ENCODE assay signal across 9 cellular contexts in the genomic region with DNA sequence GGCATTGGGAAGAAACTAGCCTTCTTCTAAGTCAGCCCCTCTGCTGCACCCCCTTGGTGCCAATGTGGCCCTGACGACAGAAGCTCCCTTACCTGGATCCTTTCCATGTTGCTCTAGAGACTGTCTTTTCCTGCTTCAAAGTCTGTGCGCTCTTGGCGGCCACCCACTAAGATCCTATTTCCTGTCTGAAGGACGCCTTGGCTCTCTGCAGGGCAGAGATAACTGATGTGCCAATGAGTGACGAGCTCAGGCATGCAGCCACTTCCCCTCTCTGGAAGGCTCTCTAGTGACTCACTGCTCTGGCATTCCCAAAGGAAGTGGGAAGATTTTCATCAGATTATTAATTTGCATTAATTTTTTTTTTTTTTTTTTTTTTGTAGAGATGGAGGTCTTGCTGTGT.
DNase-seq lines count a peak whose midpoint lies in the region; ATAC-seq, FAIRE-seq and TF ChIP-seq lines count a peak whose summit lies in the region.
"Had no signal": no experiment of that assay in that cellular context is flagged by ENCODE, and none has a peak within 500 bp of the region (broad histone marks: within the 10 kb centered on the region; RNA-seq: fewer than 3 reads in every experiment).

No MANE protein-coding gene starts in this region.

- H3K9me3 ChIP-seq in A549 (no peaks in the 10 kb centered on the region), uterus (no peaks in the 10 kb centered on the region)

- 2% methylated on average over 5 of the region's 5 CpGs for WGBS in A549 (ENCODE audit: missing lambda C conversion rate)

- peaks cover 22% of the 10 kb centered on the region for H3K27me3 Mint-ChIP-seq in activated naive CD8-positive, alpha-beta T cell treated with anti-CD3 and anti-CD28 coated beads, Interleukin-2, amount 50 U/mL, for 24 hours

- ATAC-seq in A549 (peak; percentile 97 to 98), GM19463 (IDR thresholded peaks at IDR 0.05; ENCODE audit: unreplicated experiment) (no peak), HG02973 (IDR thresholded peaks at IDR 0.05; ENCODE audit: unreplicated experiment) (no peak)
- no peak for ATAC-seq in activated naive CD8-positive, alpha-beta T cell treated with anti-CD3 and anti-CD28 coated beads, Interleukin-2, amount 50 U/mL, for 24 hours

- no peak for TF ChIP-seq CTCF in A549 (IDR thresholded peaks at IDR 0.05)
- no peak for TF ChIP-seq CTCF in uterus (IDR thresholded peaks at IDR 0.05)

- CTCF ChIA-PET in A549 (lab: Yijun Ruan, JAX) = interaction anchor here (0.7 to 1.3 kb wide), 2 partner anchors 9 to 25 kb away, joined by 3 to 7 read pairs; no protein-coding TSS in a partner anchor

- H3K36me3 ChIP-seq in uterus = no peaks in the 10 kb centered on the region

- H3K27ac ChIP-seq in A549 = peak overlapping the region; percentile 65 to 76
- H3K27ac ChIP-seq in uterus = peak overlapping the region; percentile 52 to 77

- DNase-seq in A549 (ENCODE audit: low read depth in 1 of 2, low spot score in 1 of 2) (peak; percentile 30 to 74), Kasumi-1 (lab: John Stamatoyannopoulos, UW) (peak; percentile 85 to 89), cerebellum (ENCODE audit: low spot score) (peak; percentile 85), kidney tubule cell (ENCODE audit: low spot score) (peak; percentile 98), uterus (peak; percentile 66 to 77)
- DNase-seq in activated naive CD8-positive, alpha-beta T cell treated with anti-CD3 and anti-CD28 coated beads, Interleukin-2, amount 50 U/mL, for 24 hours = no peak

- peaks cover 16% of the 10 kb centered on the region; the same call in 2 of the 3 replicates for H3K4me1 ChIP-seq in A549
- H3K4me1 ChIP-seq in uterus = no peaks in the 10 kb centered on the region

- peak overlapping the region; percentile 40 for H3K4me3 ChIP-seq in A549
- no peak overlapping the region for H3K4me3 ChIP-seq in uterus

- TF ChIP-seq EP300 in A549 (IDR thresholded peaks at IDR 0.05) = no peak

- no peak overlapping the region for H3K27ac Mint-ChIP-seq in activated naive CD8-positive, alpha-beta T cell treated with anti-CD3 and anti-CD28 coated beads, Interleukin-2, amount 50 U/mL, for 24 hours

- no peak for FAIRE-seq in A549 (lab: Jason Lieb, UNC)
- FAIRE-seq: G401.6 had no signal

- H3K4me1 Mint-ChIP-seq in activated naive CD8-positive, alpha-beta T cell treated with anti-CD3 and anti-CD28 coated beads, Interleukin-2, amount 50 U/mL, for 24 hours = no peaks in the 10 kb centered on the region

- no peaks in the 10 kb centered on the region for H3K9me3 Mint-ChIP-seq in activated naive CD8-positive, alpha-beta T cell treated with anti-CD3 and anti-CD28 coated beads, Interleukin-2, amount 50 U/mL, for 24 hours

- no peak for TF ChIP-seq RAD21 in A549 (conservative IDR thresholded peaks at IDR 0.05 in 1 of 2, IDR thresholded peaks at IDR 0.05 in 1 of 2)

- intact Hi-C loops in uterus (cut with DNase I; ENCODE audit: low total_unique reads) = no loop called here

- H3K36me3 Mint-ChIP-seq in activated naive CD8-positive, alpha-beta T cell treated with anti-CD3 and anti-CD28 coated beads, Interleukin-2, amount 50 U/mL, for 24 hours (ENCODE audit: low read depth) = no peaks in the 10 kb centered on the region

- POLR2A ChIA-PET in A549 (lab: Yijun Ruan, JAX) = interaction anchor here (0.6 kb wide), 1 partner anchor 163 kb away, joined by 4 read pairs; no protein-coding TSS in a partner anchor

- peak overlapping the region; percentile 79 for H3K4me2 ChIP-seq in A549

- H3K4me3 Mint-ChIP-seq in activated naive CD8-positive, alpha-beta T cell treated with anti-CD3 and anti-CD28 coated beads, Interleukin-2, amount 50 U/mL, for 24 hours = no peak overlapping the region

- TF ChIP-seq POLR2A in A549 (IDR thresholded peaks at IDR 0.05; ENCODE audit: low read length) (no peak), uterus (IDR thresholded peaks at IDR 0.05) (no peak)

- H3K27me3 ChIP-seq in uterus = no peaks in the 10 kb centered on the region

TF ChIP-seq in A549, 52 proteins besides CTCF, POLR2A, EP300 and RAD21:
- TF ChIP-seq JUNB (IDR thresholded peaks at IDR 0.05) (no peak), HOXB13 (CRISPR knock-in tag; IDR thresholded peaks at IDR 0.05; ENCODE audit: low read depth) (no peak), KDM5A (IDR thresholded peaks at IDR 0.05) (no peak), MAFK (IDR thresholded peaks at IDR 0.05; ENCODE audit: partially characterized antibody) (no peak), CHD2 (IDR thresholded peaks at IDR 0.05; ENCODE audit: low read length, partially characterized antibody) (no peak), FOSL2 (IDR thresholded peaks at IDR 0.05) (0 out of 2 replicates have a peak, but pooled peaks have one; percentile 12), FOSL2 (CRISPR knock-in tag; IDR thresholded peaks at IDR 0.05) (peak; percentile 50)
- TF ChIP-seq, protein P1, sequence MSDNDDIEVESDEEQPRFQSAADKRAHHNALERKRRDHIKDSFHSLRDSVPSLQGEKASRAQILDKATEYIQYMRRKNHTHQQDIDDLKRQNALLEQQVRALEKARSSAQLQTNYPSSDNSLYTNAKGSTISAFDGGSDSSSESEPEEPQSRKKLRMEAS (IDR thresholded peaks at IDR 0.05) = peak; percentile 36; the same call in 1 of the 2 replicates

Comparison
In these comparisons a context has a peak if more than half of its experiments do, and no peak if none do; other contexts are left out.
1. ATAC-seq: peak in A549 (2 of 2); none in GM19463 (single experiment), activated naive CD8-positive, alpha-beta T cell treated with anti-CD3 and anti-CD28 coated beads, Interleukin-2, amount 50 U/mL, for 24 hours (single experiment) and HG02973 (single experiment).